In the genomic region with DNA sequence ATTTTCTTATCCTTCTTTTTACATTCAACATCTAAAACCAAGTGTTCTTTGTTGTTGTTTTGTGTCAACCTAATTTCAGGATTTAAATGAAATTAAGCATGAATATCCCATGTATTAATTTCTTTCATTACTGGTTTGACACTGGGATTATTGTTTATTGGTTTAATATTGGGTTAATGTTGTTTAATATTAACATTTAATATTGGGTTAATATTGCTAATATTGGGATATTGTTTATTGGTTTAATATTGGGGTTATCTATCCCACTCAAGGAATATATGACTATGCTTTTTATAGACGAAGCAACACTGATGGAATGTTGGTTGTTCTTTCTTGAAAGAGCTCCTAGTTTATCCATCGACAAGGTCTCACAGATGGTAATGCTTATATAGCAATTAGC, we compare ENCODE assay signal across 9 cellular contexts. TPM values are rescaled to one million over a fixed set of nuclear protein-coding genes. Genes with fewer than 3 reads are reported as not detected.
"Had no signal": no experiment of that assay in that cellular context is flagged by ENCODE, and none has a peak within 500 bp of the region (broad histone marks: within the 10 kb centered on the region; RNA-seq: fewer than 3 reads in every experiment).

No MANE protein-coding gene starts in this region.

- DNase-seq: H9, HCEC 1CT, IMR-90, KBM-7 had no signal

- H3K4me2 ChIP-seq: GM23338 had no signal

- ATAC-seq: GM23338 had no signal

- H2AFZ ChIP-seq: GM23338 had no signal

- FAIRE-seq: H1, H54, HTR-8/SVneo had no signal

- H3K4me3 ChIP-seq: GM23338 had no signal

RNA-seq across cellular contexts. Expression of gene TMPRSS12, which starts 45.9 kb away (rescaled TPM):
- total RNA-seq: GM23338, H1, H9, HT-29, IMR-90 had no signal
- polyA plus RNA-seq: GM23338, H1, IMR-90 had no signal
